In genomic region chr3:129121016-129121791, GRCh38 we compare ENCODE assay signal across 8 cellular contexts. TPM values are rescaled to one million over a fixed set of nuclear protein-coding genes. Genes with fewer than 3 reads are reported as not detected.
A peak's percentile ranks its signal among the peaks of the same experiment; 100 is the strongest.
DNase-seq lines count a peak whose midpoint lies in the region; ATAC-seq and TF ChIP-seq lines count a peak whose summit lies in the region.

No MANE protein-coding gene starts in this region.

- H3K4me1 Mint-ChIP-seq in T-helper 1 cell treated with Interleukin-12 subunit alpha and Interleukin-12 subunit beta and Interleukin-4 antibody, amounts not matched to agents 30 μg/mL and 1 μg/mL, for 36 hours (ENCODE audit: low read depth): peaks cover 43% of the 10 kb centered on the region
- peaks cover 55% of the 10 kb centered on the region for H3K4me1 Mint-ChIP-seq in central memory CD8-positive, alpha-beta T cell

- no peaks in the 10 kb centered on the region for H3K9me3 ChIP-seq in right lobe of liver

- no peak for TF ChIP-seq CTCF in right lobe of liver (IDR thresholded peaks at IDR 0.05)

- intact Hi-C loops in right lobe of liver (cut with DNase I): no loop called here

- peaks cover 0 to 45% (median 23%) of the 10 kb centered on the region in 4 donors for H3K4me1 ChIP-seq in right lobe of liver

- WGBS in right lobe of liver (ENCODE audit: insufficient coverage, low coverage, low lambda C conversion rate, missing lambda C conversion rate): no CpG with 5 or more reads among the region's 80 CpGs

- H3K27ac Mint-ChIP-seq in T-helper 1 cell treated with Interleukin-12 subunit alpha and Interleukin-12 subunit beta and Interleukin-4 antibody, amounts not matched to agents 30 μg/mL and 1 μg/mL, for 36 hours: peak overlapping the region; percentile 99
- peak overlapping the region; percentile 81 for H3K27ac Mint-ChIP-seq in central memory CD8-positive, alpha-beta T cell (ENCODE audit: low read depth)

- H3K27ac ChIP-seq in right lobe of liver: peak overlapping the region; percentile 95 to 97 (median 96)
- peak overlapping the region; percentile 64 for H3K27ac ChIP-seq in temporal lobe (ENCODE audit: low read depth, low read length)

- TF ChIP-seq POLR2A in right lobe of liver (IDR thresholded peaks at IDR 0.05): peak; percentile 90

- no peaks in the 10 kb centered on the region for H3K36me3 ChIP-seq in right lobe of liver

- no peaks in the 10 kb centered on the region for H3K9me3 Mint-ChIP-seq in T-helper 1 cell treated with Interleukin-12 subunit alpha and Interleukin-12 subunit beta and Interleukin-4 antibody, amounts not matched to agents 30 μg/mL and 1 μg/mL, for 36 hours
- H3K9me3 Mint-ChIP-seq in central memory CD8-positive, alpha-beta T cell: no peaks in the 10 kb centered on the region

- DNase-seq in Daoy (ENCODE audit: low read depth) (peak; percentile 23), right lobe of liver (no peak), NCI-H2081 treated with DMSO at 0.1 percent for 48 hours (lab: John Stamatoyannopoulos, UW) (no peak), NCI-H2107 treated with DMSO at 0.1 percent for 48 hours (lab: John Stamatoyannopoulos, UW; ENCODE audit: unreplicated experiment) (no peak)
- peak; percentile 25 to 33 for DNase-seq in central memory CD8-positive, alpha-beta T cell (ENCODE audit: low spot score in 2 of 2)

- H3K27me3 ChIP-seq in right lobe of liver: no peaks in the 10 kb centered on the region

- H3K4me3 Mint-ChIP-seq in T-helper 1 cell treated with Interleukin-12 subunit alpha and Interleukin-12 subunit beta and Interleukin-4 antibody, amounts not matched to agents 30 μg/mL and 1 μg/mL, for 36 hours: peak overlapping the region; percentile 98
- peak overlapping the region; percentile 81 for H3K4me3 Mint-ChIP-seq in central memory CD8-positive, alpha-beta T cell

- H3K4me3 ChIP-seq in right lobe of liver: peak overlapping the region; percentile 80 to 97 (median 90)

- H3K36me3 Mint-ChIP-seq in T-helper 1 cell treated with Interleukin-12 subunit alpha and Interleukin-12 subunit beta and Interleukin-4 antibody, amounts not matched to agents 30 μg/mL and 1 μg/mL, for 36 hours (ENCODE audit: low read depth): peaks cover 42% of the 10 kb centered on the region
- H3K36me3 Mint-ChIP-seq in central memory CD8-positive, alpha-beta T cell (ENCODE audit: insufficient read depth): peaks cover 32% of the 10 kb centered on the region

- peak; percentile 23 for ATAC-seq in HG02623 (IDR thresholded peaks at IDR 0.05; ENCODE audit: unreplicated experiment)
- ATAC-seq in central memory CD8-positive, alpha-beta T cell (replicated peaks; ENCODE audit: extremely low read depth, poor library complexity, severe bottlenecking): peak; percentile 29
- ATAC-seq in right lobe of liver: peak in 3 of 4 donors; percentile 1 to 62 (median 53)

- no peaks in the 10 kb centered on the region for H3K27me3 Mint-ChIP-seq in T-helper 1 cell treated with Interleukin-12 subunit alpha and Interleukin-12 subunit beta and Interleukin-4 antibody, amounts not matched to agents 30 μg/mL and 1 μg/mL, for 36 hours (ENCODE audit: low read depth)
- H3K27me3 Mint-ChIP-seq in central memory CD8-positive, alpha-beta T cell: no peaks in the 10 kb centered on the region

RNA-seq across cellular contexts. Expression of gene RAB43, which starts 0.4 kb away (rescaled TPM):
- total RNA-seq in Daoy (2014; rRNA removed; shearing (Covaris generic)): 11.0 and 16.6 TPM in 2 replicates
- 10 to 100 TPM; 21.8 to 67.2 (median 38.5) TPM for total RNA-seq in right lobe of liver
- total RNA-seq in temporal lobe: 1.5 TPM

RNA-seq across cellular contexts. Expression of gene ISY1, which starts 39.7 kb away (rescaled TPM):
- 65.7 and 91.0 TPM in 2 replicates for total RNA-seq in Daoy (2014; rRNA removed; shearing (Covaris generic))
- total RNA-seq in right lobe of liver (10 to 100 TPM in 2 of 6 experiments, 1 to 10 TPM in 4; 2.8 to 10.8 (median 8.9) TPM), temporal lobe (8.1 TPM)

Comparison
In these comparisons a context has a peak if more than half of its experiments do, and no peak if none do; other contexts are left out.
1. DNase-seq: peak in Daoy (single experiment) and central memory CD8-positive, alpha-beta T cell (2 of 2); none in right lobe of liver (0 of 3), NCI-H2081 treated with DMSO at 0.1 percent for 48 hours (single experiment) and NCI-H2107 treated with DMSO at 0.1 percent for 48 hours (single experiment).
2. Peak in every context shown above with its lines, with median percentiles within 50 percentile points of each other: ATAC-seq.